28 cellular contexts compared by ENCODE assay signal in genomic region chr3:67202053-67202452, GRCh38.
"Had no signal": no experiment of that assay in that cellular context is flagged by ENCODE, and none has a peak within 500 bp of the region (broad histone marks: within the 10 kb centered on the region; RNA-seq: fewer than 3 reads in every experiment).

No MANE protein-coding gene starts in this region.

- H3K4me3 ChIP-seq: body of pancreas, esophagus muscularis mucosa, gastroesophageal sphincter, heart right ventricle had no signal

- H3K27me3 Mint-ChIP-seq: activated CD4-positive, alpha-beta memory T cell treated with anti-CD3 and anti-CD28 coated beads, Interleukin-2, amount 10 ng/mL, durations not matched to agents 7 days and 5 days; activated CD4-positive, alpha-beta T cell treated with anti-CD3 and anti-CD28 coated beads, Interleukin-2, amount 10 ng/mL, durations not matched to agents 7 days and 5 days; activated naive CD4-positive, alpha-beta T cell treated with anti-CD3 and anti-CD28 coated beads, Interleukin-2, amount 10 ng/mL, durations not matched to agents 7 days and 5 days; activated naive CD8-positive, alpha-beta T cell; activated T-cell treated with anti-CD3 and anti-CD28 coated beads, Interleukin-2, amount 50 U/mL, for 24 hours had no signal

- H3K4me1 ChIP-seq: body of pancreas, esophagus muscularis mucosa, gastroesophageal sphincter, heart right ventricle had no signal

- H3K4me1 Mint-ChIP-seq: activated CD4-positive, alpha-beta memory T cell treated with anti-CD3 and anti-CD28 coated beads, Interleukin-2, amount 10 ng/mL, durations not matched to agents 7 days and 5 days; activated CD4-positive, alpha-beta T cell treated with anti-CD3 and anti-CD28 coated beads, Interleukin-2, amount 10 ng/mL, durations not matched to agents 7 days and 5 days; activated naive CD4-positive, alpha-beta T cell treated with anti-CD3 and anti-CD28 coated beads, Interleukin-2, amount 10 ng/mL, durations not matched to agents 7 days and 5 days; WTC11 had no signal

- H3K36me3 Mint-ChIP-seq: activated naive CD4-positive, alpha-beta T cell treated with anti-CD3 and anti-CD28 coated beads, Interleukin-2, amount 10 ng/mL, durations not matched to agents 7 days and 5 days; activated naive CD8-positive, alpha-beta T cell; WTC11 had no signal

- H3K9me3 ChIP-seq: body of pancreas, esophagus muscularis mucosa, gastroesophageal sphincter, heart right ventricle had no signal

- H3K27me3 ChIP-seq: body of pancreas, esophagus muscularis mucosa, gastroesophageal sphincter had no signal

- H3K9me3 Mint-ChIP-seq: activated CD4-positive, alpha-beta memory T cell treated with anti-CD3 and anti-CD28 coated beads, Interleukin-2, amount 10 ng/mL, durations not matched to agents 7 days and 5 days; activated CD4-positive, alpha-beta T cell treated with anti-CD3 and anti-CD28 coated beads, Interleukin-2, amount 10 ng/mL, durations not matched to agents 7 days and 5 days; activated naive CD4-positive, alpha-beta T cell treated with anti-CD3 and anti-CD28 coated beads, Interleukin-2, amount 10 ng/mL, durations not matched to agents 7 days and 5 days; activated T-cell treated with anti-CD3 and anti-CD28 coated beads, Interleukin-2, amount 50 U/mL, for 24 hours; activated T-cell treated with anti-CD3 and anti-CD28 coated beads, Interleukin-2, amount 50 U/mL, for 72 hours; effector memory CD8-positive, alpha-beta T cell; WTC11 had no signal

- H3K27ac ChIP-seq: body of pancreas, esophagus muscularis mucosa, gastroesophageal sphincter, heart right ventricle had no signal

- DNase-seq: activated CD4-positive, alpha-beta memory T cell treated with anti-CD3 and anti-CD28 coated beads, Interleukin-2, amount 10 ng/mL, durations not matched to agents 7 days and 5 days; activated CD4-positive, alpha-beta T cell treated with anti-CD3 and anti-CD28 coated beads for 1 hour; activated CD4-positive, alpha-beta T cell treated with anti-CD3 and anti-CD28 coated beads for 4 hours; activated CD4-positive, alpha-beta T cell treated with anti-CD3 and anti-CD28 coated beads, Interleukin-2, amount 10 ng/mL, durations not matched to agents 7 days and 5 days; activated CD4-positive, alpha-beta T cell treated with anti-CD3 and anti-CD28 coated beads, Interleukin-2, amount 50 U/mL, for 4 hours; activated CD8-positive, alpha-beta memory T cell treated with anti-CD3 and anti-CD28 coated beads, Interleukin-2, amount 50 U/mL, for 48 hours; activated gamma-delta T cell; activated naive CD4-positive, alpha-beta T cell; activated naive CD4-positive, alpha-beta T cell treated with anti-CD3 and anti-CD28 coated beads, Interleukin-2, amount 10 ng/mL, durations not matched to agents 7 days and 5 days; activated T-cell treated with anti-CD3 and anti-CD28 coated beads for 4 hours; activated T-cell treated with anti-CD3 and anti-CD28 coated beads, Interleukin-2, amount 50 U/mL, for 24 hours; activated T-cell treated with anti-CD3 and anti-CD28 coated beads, Interleukin-2, amount 50 U/mL, for 72 hours; amniotic stem cell; anterior cingulate cortex; body of pancreas; caudate nucleus; cortex of kidney; dermis blood vessel endothelial cell; effector CD4-positive, alpha-beta T cell; effector memory CD8-positive, alpha-beta T cell; erythroblast; foreskin melanocyte; heart right ventricle; T-helper 2 cell had no signal

- ATAC-seq: activated T-cell treated with anti-CD3 and anti-CD28 coated beads, Interleukin-2, amount 50 U/mL, for 72 hours; body of pancreas; effector memory CD8-positive, alpha-beta T cell; gastroesophageal sphincter; heart right ventricle; WTC11 had no signal

- H3K4me3 Mint-ChIP-seq: activated CD4-positive, alpha-beta memory T cell treated with anti-CD3 and anti-CD28 coated beads, Interleukin-2, amount 10 ng/mL, durations not matched to agents 7 days and 5 days; activated CD4-positive, alpha-beta T cell treated with anti-CD3 and anti-CD28 coated beads, Interleukin-2, amount 10 ng/mL, durations not matched to agents 7 days and 5 days; activated naive CD4-positive, alpha-beta T cell treated with anti-CD3 and anti-CD28 coated beads, Interleukin-2, amount 10 ng/mL, durations not matched to agents 7 days and 5 days; activated naive CD8-positive, alpha-beta T cell; activated T-cell treated with anti-CD3 and anti-CD28 coated beads, Interleukin-2, amount 50 U/mL, for 24 hours; activated T-cell treated with anti-CD3 and anti-CD28 coated beads, Interleukin-2, amount 50 U/mL, for 72 hours; effector memory CD8-positive, alpha-beta T cell; WTC11 had no signal

- H3K36me3 ChIP-seq: esophagus muscularis mucosa, gastroesophageal sphincter, heart right ventricle had no signal

- H3K27ac Mint-ChIP-seq: activated CD4-positive, alpha-beta memory T cell treated with anti-CD3 and anti-CD28 coated beads, Interleukin-2, amount 10 ng/mL, durations not matched to agents 7 days and 5 days; activated CD4-positive, alpha-beta T cell treated with anti-CD3 and anti-CD28 coated beads, Interleukin-2, amount 10 ng/mL, durations not matched to agents 7 days and 5 days; activated naive CD4-positive, alpha-beta T cell treated with anti-CD3 and anti-CD28 coated beads, Interleukin-2, amount 10 ng/mL, durations not matched to agents 7 days and 5 days; activated naive CD8-positive, alpha-beta T cell; activated T-cell treated with anti-CD3 and anti-CD28 coated beads, Interleukin-2, amount 50 U/mL, for 24 hours; activated T-cell treated with anti-CD3 and anti-CD28 coated beads, Interleukin-2, amount 50 U/mL, for 72 hours; WTC11 had no signal
